ENCODE assay signal across 10 cellular contexts in genomic region chr6:78436335-78436734, GRCh38.
DNase-seq lines count a peak whose midpoint lies in the region; ATAC-seq and TF ChIP-seq lines count a peak whose summit lies in the region.
"Had no signal": no experiment of that assay in that cellular context is flagged by ENCODE, and none has a peak within 500 bp of the region (broad histone marks: within the 10 kb centered on the region; RNA-seq: fewer than 3 reads in every experiment).

No MANE protein-coding gene starts in this region.

- H3K9ac ChIP-seq in OCI-LY1 (ENCODE audit: low read length), result no peak overlapping the region

- intact Hi-C loops in thyroid gland (cut with DNase I), result no loop called here

- H3K9me3 ChIP-seq in OCI-LY1 (ENCODE audit: low read length), result no peaks in the 10 kb centered on the region
- H3K9me3 ChIP-seq in thyroid gland, result no peaks in the 10 kb centered on the region

- peak; percentile 49 for TF ChIP-seq CTCF in OCI-LY1 (IDR thresholded peaks at IDR 0.05; ENCODE audit: low read length)
- peak; percentile 55 for TF ChIP-seq CTCF in fibroblast of pulmonary artery (IDR thresholded peaks at IDR 0.05; ENCODE audit: low read length, missing control alignments)
- no peak for TF ChIP-seq CTCF in thyroid gland (IDR thresholded peaks at IDR 0.05)

- no peak overlapping the region for H2AFZ ChIP-seq in OCI-LY1 (ENCODE audit: low read length)

- H3K27me3 ChIP-seq in OCI-LY1 (ENCODE audit: insufficient read depth, low read length) (no peaks in the 10 kb centered on the region), thyroid gland (no peaks in the 10 kb centered on the region)

- no peaks in the 10 kb centered on the region for H3K9me2 ChIP-seq in OCI-LY1 (ENCODE audit: low read depth, low read length)

- TF ChIP-seq POLR2A in thyroid gland (IDR thresholded peaks at IDR 0.05), result no peak

- H3F3A ChIP-seq in OCI-LY1 (ENCODE audit: insufficient read depth, low read length), result no peaks in the 10 kb centered on the region

- H3K27ac ChIP-seq in OCI-LY1 (ENCODE audit: low read depth, low read length, poor library complexity, severe bottlenecking) (no peak overlapping the region), thyroid gland (no peak overlapping the region)

- DNase-seq in ACHN, result peak; percentile 30
- peak; percentile 63 for DNase-seq in fibroblast of pulmonary artery (ENCODE audit: low read depth)
- DNase-seq in NCI-H1436 treated with DMSO at 0.1 percent for 48 hours (lab: John Stamatoyannopoulos, UW), result no peak
- DNase-seq in thyroid gland, result no peak
- DNase-seq in GF-D8 (lab: John Stamatoyannopoulos, UW), result no peak
- DNase-seq: activated CD4-positive, alpha-beta T cell treated with anti-CD3 and anti-CD28 coated beads for 36 hours; GOT3 had no signal

- ATAC-seq in GM19372 (IDR thresholded peaks at IDR 0.05; ENCODE audit: low read depth, unreplicated experiment), result peak; percentile 61
- no peak for ATAC-seq in GM18502 (IDR thresholded peaks at IDR 0.05; ENCODE audit: poor library complexity, unreplicated experiment)
- ATAC-seq: activated CD4-positive, alpha-beta T cell treated with anti-CD3 and anti-CD28 coated beads for 36 hours had no signal

- no peaks in the 10 kb centered on the region; the same call in 1 of the 2 replicates for H4K20me1 ChIP-seq in OCI-LY1 (ENCODE audit: insufficient read depth, low read length)

- H3K36me3 ChIP-seq in OCI-LY1 (ENCODE audit: insufficient read depth, low read length) (no peaks in the 10 kb centered on the region), thyroid gland (no peaks in the 10 kb centered on the region)

- in situ Hi-C loops in ACHN (cut with HindIII; ENCODE audit: low pct_ligation_motif_present, low pct_unique_long_range_greater_than_20kb, low sequenced_read_pairs), result no loop called here

- no peaks in the 10 kb centered on the region for H3K79me2 ChIP-seq in OCI-LY1 (ENCODE audit: insufficient read depth, low read length)

- no peak overlapping the region for H3K4me3 ChIP-seq in OCI-LY1 (ENCODE audit: low read depth, low read length, poor library complexity, severe bottlenecking)
- no peak overlapping the region for H3K4me3 ChIP-seq in fibroblast of pulmonary artery (replicated peaks; ENCODE audit: low read depth, low read length)
- H3K4me3 ChIP-seq in thyroid gland (replicated peaks in 1 of 3), result no peak overlapping the region

- H3K4me2 ChIP-seq in OCI-LY1 (ENCODE audit: low read length), result no peak overlapping the region

- no peaks in the 10 kb centered on the region for H3K4me1 ChIP-seq in OCI-LY1 (ENCODE audit: insufficient read depth, low read length, severe bottlenecking)
- H3K4me1 ChIP-seq in thyroid gland, result no peaks in the 10 kb centered on the region

Comparison
In these comparisons a context has a peak if more than half of its experiments do, and no peak if none do; other contexts are left out.
1. DNase-seq: peak in ACHN (single experiment) and fibroblast of pulmonary artery (single experiment); none in NCI-H1436 treated with DMSO at 0.1 percent for 48 hours (single experiment), thyroid gland (0 of 2) and GF-D8 (single experiment).
2. CTCF ChIP-seq: peak in OCI-LY1 (single experiment) and fibroblast of pulmonary artery (single experiment); none in thyroid gland (0 of 6).